ENCODE assay signal across 8 cellular contexts in genomic region chr3:41199866-41200668, GRCh38. TPM values are rescaled to one million over a fixed set of nuclear protein-coding genes. Genes with fewer than 3 reads are reported as not detected.
DNase-seq lines count a peak whose midpoint lies in the region; ATAC-seq, FAIRE-seq and TF ChIP-seq lines count a peak whose summit lies in the region.

No MANE protein-coding gene starts in this region.

- peak overlapping the region; percentile 86 to 97 (median 90) for H3K27ac ChIP-seq in pancreas

- FAIRE-seq in pancreas (lab: Jason Lieb, UNC) = no peak

- peaks cover 16 to 34% (median 18%) of the 10 kb centered on the region in 3 donors for H3K4me1 ChIP-seq in pancreas

- in situ Hi-C loops in G401 (cut with HindIII; ENCODE audit: low sequenced_read_pairs) = no loop called here

- H3K36me3 ChIP-seq in pancreas = no peaks in the 10 kb centered on the region

- H3K36me3 Mint-ChIP-seq in activated naive CD4-positive, alpha-beta T cell treated with anti-CD3 and anti-CD28 coated beads, Interleukin-2, amount 50 U/mL, for 72 hours = peaks cover 12 to 15% of the 10 kb centered on the region in 2 donors

- H3K9me3 ChIP-seq in pancreas = no peaks in the 10 kb centered on the region

- TF ChIP-seq CTCF in pancreas (IDR thresholded peaks at IDR 0.05) = no peak

- DNase-seq in G401 (ENCODE audit: low spot score) (peak; percentile 46), OCI-M1 (lab: John Stamatoyannopoulos, UW) (peak; percentile 64), head of caudate nucleus (peak in 34 of 42 donors; percentile 4 to 60 (median 24)), pancreas (peak in 2 of 6 donors; percentile 3 to 34), NCI-H446 treated with DMSO at 0.1 percent for 48 hours (lab: John Stamatoyannopoulos, UW) (no peak), SHP77 treated with DMSO at 0.1 percent for 48 hours (lab: John Stamatoyannopoulos, UW) (no peak)
- peak in 1 of 2 donors; percentile 36 for DNase-seq in activated naive CD4-positive, alpha-beta T cell treated with anti-CD3 and anti-CD28 coated beads, Interleukin-2, amount 50 U/mL, for 72 hours (ENCODE audit: low spot score in 2 of 2)

- WGBS in pancreas, 2 donors = 1% methylated on average over 32 to 39 of the region's 40 CpGs

- no peaks in the 10 kb centered on the region for H3K9me3 Mint-ChIP-seq in activated naive CD4-positive, alpha-beta T cell treated with anti-CD3 and anti-CD28 coated beads, Interleukin-2, amount 50 U/mL, for 72 hours

- peak overlapping the region; percentile 58 to 85 (median 77) for H3K4me3 ChIP-seq in pancreas

- peak overlapping the region; percentile 90 to 92 for H3K27ac Mint-ChIP-seq in activated naive CD4-positive, alpha-beta T cell treated with anti-CD3 and anti-CD28 coated beads, Interleukin-2, amount 50 U/mL, for 72 hours

- intact Hi-C loops in head of caudate nucleus (cut with DNase I) = loop anchor here (10.0 kb wide), 1 partner anchor 615 kb away; no protein-coding TSS in a partner anchor
- intact Hi-C loops in pancreas (cut with DNase I) = no loop called here

- no peaks in the 10 kb centered on the region for H3K27me3 ChIP-seq in pancreas

- ATAC-seq in HG02588 (IDR thresholded peaks at IDR 0.05; ENCODE audit: unreplicated experiment) = peak; percentile 10
- ATAC-seq in activated naive CD4-positive, alpha-beta T cell treated with anti-CD3 and anti-CD28 coated beads, Interleukin-2, amount 50 U/mL, for 72 hours = peak; percentile 4 to 20
- ATAC-seq in pancreas = peak in 2 of 4 donors; percentile 11 to 13

RNA-seq across cellular contexts. Expression of gene CTNNB1, which starts 0.8 kb away (rescaled TPM):
- total RNA-seq in G401 (2014; rRNA removed; shearing (Covaris generic)) = 247 and 292 TPM in 2 replicates
- 100 to 1,000 TPM; 125 to 138 TPM for total RNA-seq in activated naive CD4-positive, alpha-beta T cell treated with anti-CD3 and anti-CD28 coated beads, Interleukin-2, amount 50 U/mL, for 72 hours
- total RNA-seq in pancreas = 100 to 1,000 TPM in 4 of 6 donors, 10 to 100 TPM in 2; 90.1 to 228 (median 126) TPM
- polyA plus RNA-seq in pancreas = 10 to 100 TPM; 51.7 to 79.9 TPM

Comparison
In these comparisons a context has a peak if more than half of its experiments do, and no peak if none do; other contexts are left out.
1. DNase-seq: peak in G401 (single experiment), OCI-M1 (single experiment) and head of caudate nucleus (34 of 42); none in NCI-H446 treated with DMSO at 0.1 percent for 48 hours (single experiment) and SHP77 treated with DMSO at 0.1 percent for 48 hours (single experiment).